2 cellular contexts compared by ENCODE assay signal in genomic region chr4:63728480-63729177, GRCh38.
TF ChIP-seq lines count a peak whose summit lies in the region.

No MANE protein-coding gene starts in this region.

TF ChIP-seq in HepG2, 621 proteins besides CTCF, POLR2A, EP300 and RAD21:
- TF ChIP-seq SYNCRIP (IDR thresholded peaks at IDR 0.05; ENCODE audit: insufficient read depth, low read depth, low read length) (no peak), ATF7 (IDR thresholded peaks at IDR 0.05) (no peak), ATF7 (CRISPR knock-in tag; IDR thresholded peaks at IDR 0.05) (no peak), RFX3 (CRISPR knock-in tag; IDR thresholded peaks at IDR 0.05) (no peak), LCORL (IDR thresholded peaks at IDR 0.05) (no peak), LCORL (CRISPR knock-in tag; IDR thresholded peaks at IDR 0.05) (no peak), TBP (CRISPR knock-in tag; IDR thresholded peaks at IDR 0.05) (no peak), NFRKB (IDR thresholded peaks at IDR 0.05) (no peak), IKZF4 (CRISPR knock-in tag; IDR thresholded peaks at IDR 0.05; ENCODE audit: borderline replicate concordance, low read depth, not compliant biosample characterization) (no peak), SCMH1 (CRISPR knock-in tag; IDR thresholded peaks at IDR 0.05; ENCODE audit: borderline replicate concordance) (no peak), DPF2 (CRISPR knock-in tag; IDR thresholded peaks at IDR 0.05; ENCODE audit: borderline replicate concordance, low read depth) (no peak)

TF ChIP-seq in WTC11, 78 proteins besides CTCF, POLR2A, EP300 and RAD21:
- TF ChIP-seq ZNF512 (CRISPR knock-in tag; IDR thresholded peaks at IDR 0.05; ENCODE audit: borderline replicate concordance) (no peak), ZNF532 (CRISPR knock-in tag; IDR thresholded peaks at IDR 0.05; ENCODE audit: borderline replicate concordance) (no peak), SMAD4 (CRISPR knock-in tag; IDR thresholded peaks at IDR 0.05) (no peak), TEAD4 (CRISPR knock-in tag; IDR thresholded peaks at IDR 0.05) (no peak), IRF1 (CRISPR knock-in tag; IDR thresholded peaks at IDR 0.05) (no peak), TEAD1 (CRISPR knock-in tag; IDR thresholded peaks at IDR 0.05) (no peak), NR1H2 (CRISPR knock-in tag; IDR thresholded peaks at IDR 0.05) (no peak), AR (CRISPR knock-in tag; IDR thresholded peaks at IDR 0.05) (no peak), ATF6 (CRISPR knock-in tag; IDR thresholded peaks at IDR 0.05) (no peak), GTF2I (CRISPR knock-in tag; conservative IDR thresholded peaks at IDR 0.05) (no peak), ZNF138 (CRISPR knock-in tag; conservative IDR thresholded peaks at IDR 0.05) (no peak), ESRRA (CRISPR knock-in tag; IDR thresholded peaks at IDR 0.05; ENCODE audit: borderline replicate concordance) (no peak), CREM (CRISPR knock-in tag; IDR thresholded peaks at IDR 0.05) (no peak), JUN (CRISPR knock-in tag; IDR thresholded peaks at IDR 0.05) (no peak)
